1 cellular context compared by ENCODE assay signal in genomic region chr3:20225769-20226168, GRCh38.
TF ChIP-seq lines count a peak whose summit lies in the region.

No MANE protein-coding gene starts in this region.

TF ChIP-seq in GM23338, 12 proteins besides CTCF, POLR2A, EP300 and RAD21 (continued from another document):
- TF ChIP-seq ZNF462 (CRISPR knock-in tag; IDR thresholded peaks at IDR 0.05) (no peak), POLR2AphosphoS5 (IDR thresholded peaks at IDR 0.05; ENCODE audit: low read depth) (no peak), ETS1 (IDR thresholded peaks at IDR 0.05) (no peak), ZNF331 (CRISPR knock-in tag; IDR thresholded peaks at IDR 0.05; ENCODE audit: low read depth) (no peak)
